ENCODE assay signal across 19 cellular contexts in genomic region chr2:38129987-38130386, GRCh38. TPM values are rescaled to one million over a fixed set of nuclear protein-coding genes. Genes with fewer than 3 reads are reported as not detected.
DNase-seq lines count a peak whose midpoint lies in the region; ATAC-seq and TF ChIP-seq lines count a peak whose summit lies in the region.
"Had no signal": no experiment of that assay in that cellular context is flagged by ENCODE, and none has a peak within 500 bp of the region (broad histone marks: within the 10 kb centered on the region; RNA-seq: fewer than 3 reads in every experiment).

No MANE protein-coding gene starts in this region.

- WGBS in right cardiac atrium, result 68% methylated on average over 3 of the region's 3 CpGs

- peaks cover 30% of the 10 kb centered on the region for H3K9me3 Mint-ChIP-seq in T-helper 2 cell treated with Interferon-gamma antibody and Interleukin-4, amounts not matched to agents 5 μg/mL and 100 μg/mL, for 36 hours
- H3K9me3 Mint-ChIP-seq in stimulated activated naive B cell treated with anti-CD40 and anti-IgM and Interleukin-4, amounts not matched to agents 10 μg/mL and 1 μg/mL and 100 μg/mL, for 72 hours, result peaks cover 4 to 14% of the 10 kb centered on the region in 2 donors

- H3K4me1 ChIP-seq in right cardiac atrium (ENCODE audit: control insufficient read depth, insufficient read depth, low read length) (no peaks in the 10 kb centered on the region), colonic mucosa (no peaks in the 10 kb centered on the region)
- H3K4me1 ChIP-seq: HAP-1 had no signal

- no peak for TF ChIP-seq CTCF in colonic mucosa (IDR thresholded peaks at IDR 0.05)

- in situ Hi-C loops in KBM-7 (cut with MboI; ENCODE audit: low pct_unique_long_range_greater_than_20kb, low sequenced_read_pairs), result no loop called here

- H3K36me3 ChIP-seq in colonic mucosa, result no peaks in the 10 kb centered on the region
- H3K36me3 ChIP-seq: HAP-1 had no signal

- DNase-seq in KBM-7 (peak; percentile 72), right cardiac atrium (peak in 2 of 3 donors; percentile 35 to 52), activated T-cell treated with anti-CD3 and anti-CD28 coated beads for 4 hours (no peak), colonic mucosa (no peak)
- DNase-seq in T-helper 2 cell treated with Interferon-gamma antibody and Interleukin-4, amounts not matched to agents 5 μg/mL and 100 μg/mL, for 36 hours (ENCODE audit: low spot score), result no peak
- DNase-seq in stimulated activated naive B cell treated with anti-CD40 and anti-IgM and Interleukin-4, amounts not matched to agents 10 μg/mL and 1 μg/mL and 100 μg/mL, for 72 hours, result no peak
- DNase-seq: activated CD4-positive, alpha-beta T cell treated with anti-CD3 and anti-CD28 coated beads for 4 hours; DMS79 treated with DMSO at 0.1 percent for 48 hours; Karpas-422; NCI-H1694; NCI-H524; occipital lobe; stimulated activated CD4-positive, alpha-beta T cell treated with anti-CD3 and anti-CD28 coated beads, Interleukin-12 subunit alpha, Interleukin-12 subunit beta, amount 100 ng/mL, for 4 hours had no signal

- H3K27ac ChIP-seq in right cardiac atrium (ENCODE audit: low read length), result peak overlapping the region; percentile 48
- no peak overlapping the region for H3K27ac ChIP-seq in colonic mucosa
- H3K27ac ChIP-seq: RWPE1 had no signal

- no peak overlapping the region for H3K9ac ChIP-seq in colonic mucosa (ENCODE audit: low read depth in 2 of 2, low read length in 2 of 2)

- no peak overlapping the region for H3K4me3 ChIP-seq in right cardiac atrium (ENCODE audit: low read length)
- no peak overlapping the region for H3K4me3 ChIP-seq in colonic mucosa
- H3K4me3 ChIP-seq: HAP-1 had no signal

- ATAC-seq in right cardiac atrium (peak; percentile 21 to 76), GM18520 (IDR thresholded peaks at IDR 0.05; ENCODE audit: unreplicated experiment) (no peak), GM18873 (IDR thresholded peaks at IDR 0.05; ENCODE audit: low FRiP score, unreplicated experiment) (no peak)
- peak; percentile 15 to 17 for ATAC-seq in stimulated activated naive B cell treated with anti-CD40 and anti-IgM and Interleukin-4, amounts not matched to agents 10 μg/mL and 1 μg/mL and 100 μg/mL, for 72 hours (replicated peaks)

- H3K27ac Mint-ChIP-seq in T-helper 2 cell treated with Interferon-gamma antibody and Interleukin-4, amounts not matched to agents 5 μg/mL and 100 μg/mL, for 36 hours, result peak overlapping the region; percentile 36
- no peak overlapping the region for H3K27ac Mint-ChIP-seq in stimulated activated naive B cell treated with anti-CD40 and anti-IgM and Interleukin-4, amounts not matched to agents 10 μg/mL and 1 μg/mL and 100 μg/mL, for 72 hours
- H3K27ac Mint-ChIP-seq: activated naive CD8-positive, alpha-beta T cell; mesothelial cell of epicardium had no signal

- H3K4me3 Mint-ChIP-seq in T-helper 2 cell treated with Interferon-gamma antibody and Interleukin-4, amounts not matched to agents 5 μg/mL and 100 μg/mL, for 36 hours, result no peak overlapping the region
- H3K4me3 Mint-ChIP-seq in stimulated activated naive B cell treated with anti-CD40 and anti-IgM and Interleukin-4, amounts not matched to agents 10 μg/mL and 1 μg/mL and 100 μg/mL, for 72 hours, result no peak overlapping the region
- H3K4me3 Mint-ChIP-seq: activated naive CD8-positive, alpha-beta T cell; mesothelial cell of epicardium had no signal

- intact Hi-C loops in right cardiac atrium (cut with DNase I), result no loop called here
- intact Hi-C loops in colonic mucosa (cut with DNase I), result no loop called here

- peaks cover 6% of the 10 kb centered on the region for H3K36me3 Mint-ChIP-seq in T-helper 2 cell treated with Interferon-gamma antibody and Interleukin-4, amounts not matched to agents 5 μg/mL and 100 μg/mL, for 36 hours (ENCODE audit: low read depth)
- H3K36me3 Mint-ChIP-seq in stimulated activated naive B cell treated with anti-CD40 and anti-IgM and Interleukin-4, amounts not matched to agents 10 μg/mL and 1 μg/mL and 100 μg/mL, for 72 hours, result peaks cover 15 to 16% of the 10 kb centered on the region in 2 donors

- peaks cover under 1% of the 10 kb centered on the region for H3K27me3 Mint-ChIP-seq in T-helper 2 cell treated with Interferon-gamma antibody and Interleukin-4, amounts not matched to agents 5 μg/mL and 100 μg/mL, for 36 hours (ENCODE audit: low read depth)
- no peaks in the 10 kb centered on the region for H3K27me3 Mint-ChIP-seq in stimulated activated naive B cell treated with anti-CD40 and anti-IgM and Interleukin-4, amounts not matched to agents 10 μg/mL and 1 μg/mL and 100 μg/mL, for 72 hours
- H3K27me3 Mint-ChIP-seq: activated naive CD8-positive, alpha-beta T cell had no signal

- H3K27me3 ChIP-seq in right cardiac atrium (ENCODE audit: control insufficient read depth, insufficient read depth) (no peaks in the 10 kb centered on the region), colonic mucosa (no peaks in the 10 kb centered on the region)

- peaks cover 12% of the 10 kb centered on the region for H3K4me1 Mint-ChIP-seq in T-helper 2 cell treated with Interferon-gamma antibody and Interleukin-4, amounts not matched to agents 5 μg/mL and 100 μg/mL, for 36 hours (ENCODE audit: low read depth)
- peaks cover 12 to 25% of the 10 kb centered on the region in 2 donors for H3K4me1 Mint-ChIP-seq in stimulated activated naive B cell treated with anti-CD40 and anti-IgM and Interleukin-4, amounts not matched to agents 10 μg/mL and 1 μg/mL and 100 μg/mL, for 72 hours

- H3K9me3 ChIP-seq in right cardiac atrium (ENCODE audit: control insufficient read depth, low read length) (no peaks in the 10 kb centered on the region), colonic mucosa (no peaks in the 10 kb centered on the region)

RNA-seq across cellular contexts. Expression of gene CYP1B1, which starts 54.0 kb away (rescaled TPM):
- total RNA-seq in right cardiac atrium (100 to 1,000 TPM in 1 of 4 donors, 10 to 100 TPM in 3; 43.7 to 142 (median 53.4) TPM), colonic mucosa (1 to 10 TPM; 1.3 to 3.5 TPM)
- polyA plus RNA-seq in right cardiac atrium, result 10.1 TPM

Comparison
In these comparisons a context has a peak if more than half of its experiments do, and no peak if none do; other contexts are left out.
1. DNase-seq: peak in KBM-7 (single experiment) and right cardiac atrium (2 of 3); none in T-helper 2 cell treated with Interferon-gamma antibody and Interleukin-4, amounts not matched to agents 5 μg/mL and 100 μg/mL, for 36 hours (single experiment), stimulated activated naive B cell treated with anti-CD40 and anti-IgM and Interleukin-4, amounts not matched to agents 10 μg/mL and 1 μg/mL and 100 μg/mL, for 72 hours (single experiment), activated T-cell treated with anti-CD3 and anti-CD28 coated beads for 4 hours (single experiment) and colonic mucosa (single experiment).
2. ATAC-seq: peak in right cardiac atrium (2 of 2) and stimulated activated naive B cell treated with anti-CD40 and anti-IgM and Interleukin-4, amounts not matched to agents 10 μg/mL and 1 μg/mL and 100 μg/mL, for 72 hours (2 of 2); none in GM18520 (single experiment) and GM18873 (single experiment).
3. RNA of gene CYP1B1, which starts 54.0 kb away (total RNA-seq): 43.7 to 142 TPM in right cardiac atrium; 1.3 to 3.5 TPM in colonic mucosa; every median in the first group is over 10 times any median in the second.